ENCODE assay signal across 12 cellular contexts in genomic region chr10:110863956-110864355, GRCh38. TPM values are rescaled to one million over a fixed set of nuclear protein-coding genes. Genes with fewer than 3 reads are reported as not detected.
A peak's percentile ranks its signal among the peaks of the same experiment; 100 is the strongest.
DNase-seq lines count a peak whose midpoint lies in the region; ATAC-seq and TF ChIP-seq lines count a peak whose summit lies in the region.
"Had no signal": no experiment of that assay in that cellular context is flagged by ENCODE, and none has a peak within 500 bp of the region (broad histone marks: within the 10 kb centered on the region; RNA-seq: fewer than 3 reads in every experiment).

No MANE protein-coding gene starts in this region.

- no peaks in the 10 kb centered on the region for H3K27me3 Mint-ChIP-seq in activated T-cell treated with anti-CD3 and anti-CD28 coated beads, Interleukin-2, amount 50 U/mL, for 24 hours
- H3K27me3 Mint-ChIP-seq in activated T-helper 17 cell treated with anti-CD3 and anti-CD28 coated beads, Interleukin-2, amount 50 U/mL, for 72 hours = no peaks in the 10 kb centered on the region

- H3K4me3 Mint-ChIP-seq in activated T-cell treated with anti-CD3 and anti-CD28 coated beads, Interleukin-2, amount 50 U/mL, for 24 hours = no peak overlapping the region
- peak overlapping the region; percentile 85 for H3K4me3 Mint-ChIP-seq in activated T-helper 17 cell treated with anti-CD3 and anti-CD28 coated beads, Interleukin-2, amount 50 U/mL, for 72 hours

- peak overlapping the region; percentile 97 for H3K27ac Mint-ChIP-seq in activated T-cell treated with anti-CD3 and anti-CD28 coated beads, Interleukin-2, amount 50 U/mL, for 24 hours
- peak overlapping the region; percentile 95 for H3K27ac Mint-ChIP-seq in activated T-helper 17 cell treated with anti-CD3 and anti-CD28 coated beads, Interleukin-2, amount 50 U/mL, for 72 hours

- DNase-seq in activated T-cell treated with anti-CD3 and anti-CD28 coated beads, Interleukin-2, amount 50 U/mL, for 24 hours = no peak
- no peak for DNase-seq in activated T-cell treated with anti-CD3 and anti-CD28 coated beads, Interleukin-2, amount 50 U/mL, for 1 hour
- no peak for DNase-seq in lower lobe of right lung
- DNase-seq in COLO668 (lab: John Stamatoyannopoulos, UW; ENCODE audit: unreplicated experiment) = no peak
- DNase-seq in germinal center (ENCODE audit: low spot score) = no peak
- no peak for DNase-seq in DMS153 treated with DMSO at 0.1 percent for 48 hours (lab: John Stamatoyannopoulos, UW; ENCODE audit: unreplicated experiment)
- DNase-seq: ACHN, activated T-cell treated with anti-CD3 and anti-CD28 coated beads for 4 hours, DMS79 had no signal

- no peaks in the 10 kb centered on the region for H3K9me3 Mint-ChIP-seq in activated T-cell treated with anti-CD3 and anti-CD28 coated beads, Interleukin-2, amount 50 U/mL, for 24 hours
- H3K9me3 Mint-ChIP-seq in activated T-helper 17 cell treated with anti-CD3 and anti-CD28 coated beads, Interleukin-2, amount 50 U/mL, for 72 hours = no peaks in the 10 kb centered on the region

- 97% methylated on average over 2 of the region's 2 CpGs for WGBS in thymus

- H3K36me3 ChIP-seq in lower lobe of right lung = no peaks in the 10 kb centered on the region
- no peaks in the 10 kb centered on the region for H3K36me3 ChIP-seq in thymus (ENCODE audit: control insufficient read depth, insufficient read depth)

- H3K36me3 Mint-ChIP-seq in activated T-cell treated with anti-CD3 and anti-CD28 coated beads, Interleukin-2, amount 50 U/mL, for 24 hours (ENCODE audit: low read depth) = peaks cover 6% of the 10 kb centered on the region
- H3K36me3 Mint-ChIP-seq in activated T-helper 17 cell treated with anti-CD3 and anti-CD28 coated beads, Interleukin-2, amount 50 U/mL, for 72 hours (ENCODE audit: low read depth) = no peaks in the 10 kb centered on the region

- no peaks in the 10 kb centered on the region for H3K27me3 ChIP-seq in lower lobe of right lung (ENCODE audit: low read depth)
- no peaks in the 10 kb centered on the region for H3K27me3 ChIP-seq in thymus (ENCODE audit: control insufficient read depth, insufficient read depth)

- ATAC-seq in activated T-helper 17 cell treated with anti-CD3 and anti-CD28 coated beads, Interleukin-2, amount 50 U/mL, for 72 hours (replicated peaks) = no peak
- ATAC-seq in lower lobe of right lung = no peak
- ATAC-seq: Panc1 had no signal

- peaks cover 97% of the 10 kb centered on the region for H3K4me1 Mint-ChIP-seq in activated T-cell treated with anti-CD3 and anti-CD28 coated beads, Interleukin-2, amount 50 U/mL, for 24 hours (ENCODE audit: low read depth)
- H3K4me1 Mint-ChIP-seq in activated T-helper 17 cell treated with anti-CD3 and anti-CD28 coated beads, Interleukin-2, amount 50 U/mL, for 72 hours = peaks cover 66% of the 10 kb centered on the region

- H3K4me1 ChIP-seq in lower lobe of right lung = peaks cover 84% of the 10 kb centered on the region
- H3K4me1 ChIP-seq in thymus (ENCODE audit: control insufficient read depth, insufficient read depth, low read length) = peaks cover 72% of the 10 kb centered on the region

- H3K27ac ChIP-seq in lower lobe of right lung (peak overlapping the region; percentile 91), thymus (ENCODE audit: low read depth) (peak overlapping the region; percentile 97)

- H3K9me3 ChIP-seq in lower lobe of right lung (no peaks in the 10 kb centered on the region), thymus (ENCODE audit: control insufficient read depth) (no peaks in the 10 kb centered on the region)

- intact Hi-C loops in lower lobe of right lung (cut with DNase I) = no loop called here

- TF ChIP-seq CTCF in lower lobe of right lung (IDR thresholded peaks at IDR 0.05) = no peak

- H3K4me3 ChIP-seq in lower lobe of right lung (no peak overlapping the region), thymus (ENCODE audit: low read length) (no peak overlapping the region)

RNA-seq across cellular contexts. Expression of gene PDCD4, which starts 7.8 kb away (rescaled TPM):
- total RNA-seq in activated T-helper 17 cell treated with anti-CD3 and anti-CD28 coated beads, Interleukin-2, amount 50 U/mL, for 72 hours = 100 to 1,000 TPM in 1 of 2 donors, 10 to 100 TPM in 1; 59.0 to 140 TPM
- 74.2 TPM for total RNA-seq in lower lobe of right lung
- 260 TPM for polyA plus RNA-seq in thymus

RNA-seq across cellular contexts. Expression of gene BBIP1, which starts 55.0 kb away (rescaled TPM):
- total RNA-seq in activated T-helper 17 cell treated with anti-CD3 and anti-CD28 coated beads, Interleukin-2, amount 50 U/mL, for 72 hours = 10 to 100 TPM; 24.1 to 40.0 TPM
- total RNA-seq in lower lobe of right lung = 32.4 TPM
- 43.4 TPM for polyA plus RNA-seq in thymus

RNA-seq across cellular contexts. Expression of gene SHOC2, which starts 55.4 kb away (rescaled TPM):
- total RNA-seq in activated T-helper 17 cell treated with anti-CD3 and anti-CD28 coated beads, Interleukin-2, amount 50 U/mL, for 72 hours = 10 to 100 TPM; 38.3 to 39.6 TPM
- total RNA-seq in lower lobe of right lung = 60.9 TPM
- polyA plus RNA-seq in thymus = 31.0 TPM
